ENCODE assay signal across 8 cellular contexts in the genomic region with DNA sequence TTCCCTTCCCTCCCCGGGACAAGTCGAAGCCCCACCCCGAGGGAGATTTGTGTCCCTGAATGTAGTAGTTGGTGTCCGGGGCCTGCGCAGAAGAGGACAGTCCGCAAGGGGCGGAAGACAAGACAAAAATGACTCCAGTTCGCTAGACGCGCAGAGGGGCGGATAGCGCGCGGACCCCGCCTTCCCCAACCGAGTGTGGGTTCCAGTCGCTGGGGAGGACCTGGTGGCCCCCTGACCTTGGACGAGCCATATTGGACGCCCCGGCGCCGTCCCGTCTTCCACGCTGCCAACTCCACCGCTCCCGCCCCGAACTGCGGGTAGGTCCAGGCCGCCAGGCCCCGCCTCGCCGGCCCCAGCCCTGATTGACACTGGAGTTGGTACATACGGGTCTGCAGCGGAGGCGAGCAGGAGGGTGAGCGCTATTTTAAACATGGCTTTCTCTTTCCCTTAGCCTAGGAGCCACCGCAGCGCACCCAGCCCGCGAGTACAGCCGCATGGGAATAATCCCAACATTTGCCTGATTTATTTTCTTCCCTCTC. TPM values are rescaled to one million over a fixed set of nuclear protein-coding genes. Genes with fewer than 3 reads are reported as not detected.
DNase-seq lines count a peak whose midpoint lies in the region; ATAC-seq, FAIRE-seq and TF ChIP-seq lines count a peak whose summit lies in the region.

No MANE protein-coding gene starts in this region.

- H3K9me3 ChIP-seq in neuron (ENCODE audit: low read length) = peaks cover under 1% of the 10 kb centered on the region

- H3K27me3 ChIP-seq in foreskin keratinocyte = no peaks in the 10 kb centered on the region
- H3K27me3 ChIP-seq in neuron (ENCODE audit: insufficient read depth, low read length) = no peaks in the 10 kb centered on the region

- peak; percentile 98 for FAIRE-seq in H54 (lab: Jason Lieb, UNC)

- TF ChIP-seq CTCF in foreskin keratinocyte (conservative IDR thresholded peaks at IDR 0.05) = peak; percentile 39

- peak overlapping the region; percentile 91 for H2AFZ ChIP-seq in neuron (ENCODE audit: low read depth, low read length)

- peak overlapping the region; percentile 61 for H3K27ac ChIP-seq in foreskin keratinocyte

- H3K4me3 ChIP-seq in neuron (ENCODE audit: low read length) = peak overlapping the region; percentile 93

- ATAC-seq in foreskin keratinocyte = peak; percentile 90

- in situ Hi-C loops in G401 (cut with HindIII; ENCODE audit: low sequenced_read_pairs) = no loop called here

- H3K4me1 ChIP-seq in foreskin keratinocyte (peaks cover 7% of the 10 kb centered on the region), neuron (ENCODE audit: insufficient read depth, low read length) (peaks cover 3% of the 10 kb centered on the region)

- DNase-seq in G401 (ENCODE audit: low spot score) (peak; percentile 82), H54 (ENCODE audit: insufficient read length, low spot score) (peak; percentile 71), LoVo (ENCODE audit: low spot score) (peak; percentile 85), SHP77 (lab: John Stamatoyannopoulos, UW) (peak; percentile 68 to 84), activated gamma-delta T cell treated with Interleukin-2 at 50 U/mL for 16 hours (peak; percentile 57), foreskin keratinocyte (peak; percentile 74 to 87), stromal cell of bone marrow (ENCODE audit: low read depth) (peak; percentile 69)

- TF ChIP-seq POLR2A in H54 (IDR thresholded peaks at IDR 0.05; ENCODE audit: low read depth, low read length) = peak; percentile 63

- no peaks in the 10 kb centered on the region for H3K36me3 ChIP-seq in neuron (ENCODE audit: insufficient read depth, low read length)

RNA-seq across cellular contexts. Expression of a gene that starts 0.8 kb away (rescaled TPM):
- total RNA-seq in G401 (2014; rRNA removed; shearing (Covaris generic)) = 336 and 400 TPM in 2 replicates
- 64.3 and 74.9 TPM in 2 replicates for total RNA-seq in foreskin keratinocyte
- polyA plus RNA-seq in foreskin keratinocyte = 84.0 and 92.9 TPM in 2 replicates

Comparison
In these comparisons a context has a peak if more than half of its experiments do, and no peak if none do; other contexts are left out.
1. Peak in every context shown above with its lines: DNase-seq, ATAC-seq, H3K4me3 ChIP-seq and H3K27ac ChIP-seq.